Comparison of ENCODE assay signal across 8 cellular contexts in genomic region chr6:132512342-132512637, GRCh38. TPM values are rescaled to one million over a fixed set of nuclear protein-coding genes. Genes with fewer than 3 reads are reported as not detected.
DNase-seq lines count a peak whose midpoint lies in the region; ATAC-seq, FAIRE-seq and TF ChIP-seq lines count a peak whose summit lies in the region.

No MANE protein-coding gene starts in this region.

- peak overlapping the region; percentile 83 for H3K4me2 ChIP-seq in SK-N-SH
- H3K4me2 ChIP-seq in keratinocyte (ENCODE audit: control insufficient read depth, extremely low read depth, insufficient read depth, low read depth, low read length): peak overlapping the region; percentile 92

- TF ChIP-seq POLR2A in suprapubic skin (IDR thresholded peaks at IDR 0.05): no peak
- no peak for TF ChIP-seq POLR2A in H54 (IDR thresholded peaks at IDR 0.05; ENCODE audit: low read depth, low read length)

- 3% methylated on average over 7 of the region's 7 CpGs for WGBS in SK-N-SH (ENCODE audit: low lambda C conversion rate)
- under 1% methylated on average over 7 of the region's 7 CpGs for WGBS in suprapubic skin

- peaks cover 3% of the 10 kb centered on the region for H3F3A ChIP-seq in SK-N-SH (replicated peaks; ENCODE audit: insufficient read depth)

- H3K27ac ChIP-seq in SK-N-SH (ENCODE audit: low read depth in 2 of 2, low read length in 1 of 2): peak overlapping the region; percentile 19 to 22; a peak in 2 of 4 replicates
- H3K27ac ChIP-seq in keratinocyte (ENCODE audit: control insufficient read depth, insufficient read depth, low read length): peak overlapping the region; percentile 84
- peak overlapping the region; percentile 89 for H3K27ac ChIP-seq in suprapubic skin

- FAIRE-seq in keratinocyte (lab: Jason Lieb, UNC): no peak
- FAIRE-seq in H54 (lab: Jason Lieb, UNC): no peak

- TF ChIP-seq EP300 in SK-N-SH (IDR thresholded peaks at IDR 0.05; ENCODE audit: borderline replicate concordance in 1 of 2, low read depth in 1 of 2, low read length in 1 of 2) (no peak), suprapubic skin (IDR thresholded peaks at IDR 0.05) (no peak)

- H3K9ac ChIP-seq in SK-N-SH (peak overlapping the region; percentile 59; the same call in 1 of the 2 replicates), keratinocyte (ENCODE audit: control insufficient read depth, extremely low read depth, insufficient read depth, low read length) (peak overlapping the region; percentile 88)

- no peaks in the 10 kb centered on the region for H3K9me2 ChIP-seq in SK-N-SH

- H3K36me3 ChIP-seq in SK-N-SH (replicated peaks in 1 of 2; ENCODE audit: control insufficient read depth in 1 of 2, insufficient read depth in 2 of 2, low read length in 1 of 2): no peaks in the 10 kb centered on the region
- no peaks in the 10 kb centered on the region for H3K36me3 ChIP-seq in keratinocyte (ENCODE audit: control insufficient read depth in 2 of 2, extremely low read depth in 1 of 2, insufficient read depth in 2 of 2, low read length in 2 of 2)
- H3K36me3 ChIP-seq in suprapubic skin: no peaks in the 10 kb centered on the region

- no peaks in the 10 kb centered on the region for H3K9me1 ChIP-seq in keratinocyte (ENCODE audit: control insufficient read depth, extremely low read depth, insufficient read depth, low read length)

- H3K4me1 ChIP-seq in SK-N-SH (ENCODE audit: control insufficient read depth in 1 of 2, insufficient read depth in 2 of 2, low read depth in 1 of 2, low read length in 1 of 2) (peaks cover 4 to 8% of the 10 kb centered on the region in 2 experiments; a peak in 3 of 4 replicates), keratinocyte (ENCODE audit: control insufficient read depth, extremely low read depth, insufficient read depth, low read length) (peaks cover 13% of the 10 kb centered on the region), suprapubic skin (peaks cover 34% of the 10 kb centered on the region)

- CTCF ChIA-PET in SK-N-SH (lab: Yijun Ruan, JAX): interaction anchor here (1.4 to 1.6 kb wide), 4 partner anchors 18 to 311 kb away, joined by 4 to 11 read pairs (median 6); no protein-coding TSS in a partner anchor

- H3K79me2 ChIP-seq in SK-N-SH (ENCODE audit: insufficient read depth): peaks cover 40% of the 10 kb centered on the region
- H3K79me2 ChIP-seq in keratinocyte (ENCODE audit: control insufficient read depth, insufficient read depth, low read length): peaks cover 48% of the 10 kb centered on the region

- TF ChIP-seq CTCF in SK-N-SH (IDR thresholded peaks at IDR 0.05) (no peak), keratinocyte (optimal IDR thresholded peaks at IDR 0.05 in 1 of 3, IDR thresholded peaks at IDR 0.05 in 1 of 3, conservative IDR thresholded peaks at IDR 0.05 in 1 of 3; ENCODE audit: extremely low read depth in 1 of 3, insufficient read depth in 2 of 3, low read length in 3 of 3) (no peak), suprapubic skin (IDR thresholded peaks at IDR 0.05) (no peak)

- H4K20me1 ChIP-seq in SK-N-SH (ENCODE audit: insufficient read depth) (peaks cover 7% of the 10 kb centered on the region; the same call in 1 of the 2 replicates), keratinocyte (ENCODE audit: control insufficient read depth, extremely low read depth, insufficient read depth, low read length) (no peaks in the 10 kb centered on the region)

- DNase-seq in SK-N-SH: no peak
- no peak for DNase-seq in keratinocyte (ENCODE audit: low read depth, low spot score)
- no peak for DNase-seq in suprapubic skin (ENCODE audit: low spot score in 2 of 2)
- no peak for DNase-seq in NCI-H2029 treated with DMSO at 0.1 percent for 48 hours (lab: John Stamatoyannopoulos, UW)
- no peak for DNase-seq in H54 (ENCODE audit: insufficient read length, low spot score)

- H3K9me3 ChIP-seq in SK-N-SH (no peaks in the 10 kb centered on the region), keratinocyte (ENCODE audit: control insufficient read depth, low read depth, low read length) (no peaks in the 10 kb centered on the region), suprapubic skin (no peaks in the 10 kb centered on the region)

- ATAC-seq in SK-N-SH treated with all-trans-retinoic acid at 6 μM for 48 hours (no peak), HG02623 (IDR thresholded peaks at IDR 0.05; ENCODE audit: unreplicated experiment) (no peak)
- ATAC-seq in activated T-helper 17 cell treated with anti-CD3 and anti-CD28 coated beads, Interleukin-2, amount 50 U/mL, for 72 hours (replicated peaks): no peak

- H3K27me3 Mint-ChIP-seq in activated T-helper 17 cell treated with anti-CD3 and anti-CD28 coated beads, Interleukin-2, amount 50 U/mL, for 72 hours: no peaks in the 10 kb centered on the region

- H3K4me3 Mint-ChIP-seq in activated T-helper 17 cell treated with anti-CD3 and anti-CD28 coated beads, Interleukin-2, amount 50 U/mL, for 72 hours: peak overlapping the region; percentile 96

- POLR2A ChIA-PET in SK-N-SH (lab: Yijun Ruan, JAX): interaction anchor here (0.6 to 1.5 kb wide), 2 partner anchors 23 to 302 kb away, joined by 3 to 6 read pairs; partner anchors contain the start of gene RPS12

- no peaks in the 10 kb centered on the region for H3K9me3 Mint-ChIP-seq in activated T-helper 17 cell treated with anti-CD3 and anti-CD28 coated beads, Interleukin-2, amount 50 U/mL, for 72 hours

- no peak for TF ChIP-seq RAD21 in SK-N-SH (IDR thresholded peaks at IDR 0.05; ENCODE audit: low read length)

- H2AFZ ChIP-seq in SK-N-SH (ENCODE audit: low read depth): peak overlapping the region; percentile 50
- H2AFZ ChIP-seq in keratinocyte (ENCODE audit: control insufficient read depth, low read length): peak overlapping the region; percentile 75

- dilution Hi-C loops in keratinocyte (cut with MboI; ENCODE audit: extremely low pct_ligation_motif_present, low sequenced_read_pairs): no loop called here

- peaks cover 23% of the 10 kb centered on the region for H3K4me1 Mint-ChIP-seq in activated T-helper 17 cell treated with anti-CD3 and anti-CD28 coated beads, Interleukin-2, amount 50 U/mL, for 72 hours

- H3K36me3 Mint-ChIP-seq in activated T-helper 17 cell treated with anti-CD3 and anti-CD28 coated beads, Interleukin-2, amount 50 U/mL, for 72 hours (ENCODE audit: low read depth): peaks cover 15% of the 10 kb centered on the region

- H3K27me3 ChIP-seq in SK-N-SH (ENCODE audit: insufficient read depth): peaks cover 26% of the 10 kb centered on the region; the same call in 1 of the 2 replicates
- no peaks in the 10 kb centered on the region for H3K27me3 ChIP-seq in keratinocyte (ENCODE audit: control insufficient read depth, extremely low read depth, insufficient read depth, low read length)
- H3K27me3 ChIP-seq in suprapubic skin: no peaks in the 10 kb centered on the region

- H3K4me3 ChIP-seq in SK-N-SH (ENCODE audit: low read depth in 2 of 2, low read length in 1 of 2) (peak overlapping the region; percentile 72 to 76), keratinocyte (ENCODE audit: control insufficient read depth in 2 of 3, extremely low read depth in 1 of 3, insufficient read depth in 2 of 3, low read depth in 1 of 3, low read length in 3 of 3) (peak overlapping the region; percentile 88 to 96 (median 94)), suprapubic skin (peak overlapping the region; percentile 66)

- H3K27ac Mint-ChIP-seq in activated T-helper 17 cell treated with anti-CD3 and anti-CD28 coated beads, Interleukin-2, amount 50 U/mL, for 72 hours: no peak overlapping the region

RNA-seq across cellular contexts. Expression of gene STX7, which starts 0.6 kb away (rescaled TPM):
- polyA plus RNA-seq in SK-N-SH (2012; rRNA removed): 12.8 and 16.0 TPM in 2 replicates
- 15.7 and 15.8 TPM in 2 replicates for polyA plus RNA-seq in SK-N-SH (2012; cell fraction: cytosol; rRNA removed)
- 5.7 and 9.9 TPM in 2 replicates for polyA plus RNA-seq in SK-N-SH (2012; cell fraction: nucleus; rRNA removed)
- total RNA-seq in activated T-helper 17 cell treated with anti-CD3 and anti-CD28 coated beads, Interleukin-2, amount 50 U/mL, for 72 hours: 10 to 100 TPM; 17.7 to 28.2 TPM
- polyA plus RNA-seq in keratinocyte: 28.8 to 41.0 TPM (median 34.9 TPM) in 3 replicates
- 51.1 TPM for polyA plus RNA-seq in keratinocyte (2011; ENCODE audit: low read depth)
- polyA plus RNA-seq in keratinocyte (2011; cell fraction: cytosol; rRNA removed): 18.3 and 30.3 TPM in 2 replicates
- polyA plus RNA-seq in keratinocyte (2011; cell fraction: nucleus; rRNA removed): 12.5 and 17.3 TPM in 2 replicates
- 25.4 and 27.8 TPM in 2 replicates for polyA plus RNA-seq in keratinocyte (2012; ENCODE audit: low replicate concordance)
- polyA minus RNA-seq in keratinocyte: 11.2 to 25.0 TPM (median 23.5 TPM) in 3 replicates
- polyA minus RNA-seq in keratinocyte (2011; cell fraction: cytosol; rRNA and poly(A)+ RNA removed): 26.9 TPM
- polyA minus RNA-seq in keratinocyte (2011; cell fraction: nucleus; rRNA and poly(A)+ RNA removed): 17.2 and 23.7 TPM in 2 replicates
- total RNA-seq in suprapubic skin: 10 to 100 TPM; 24.9 to 43.5 (median 31.8) TPM

RNA-seq across cellular contexts. Expression of gene TAAR9, which starts 25.8 kb away (rescaled TPM):
- polyA plus RNA-seq in SK-N-SH (2012; rRNA removed): not detected in 2 replicates
- polyA plus RNA-seq in SK-N-SH (2012; cell fraction: cytosol; rRNA removed): not detected in 2 replicates
- polyA plus RNA-seq in SK-N-SH (2012; cell fraction: nucleus; rRNA removed): not detected in 2 replicates
- not detected for total RNA-seq in activated T-helper 17 cell treated with anti-CD3 and anti-CD28 coated beads, Interleukin-2, amount 50 U/mL, for 72 hours
- polyA plus RNA-seq in keratinocyte: not detected in 3 replicates
- not detected for polyA plus RNA-seq in keratinocyte (2011; ENCODE audit: low read depth)
- not detected in 2 replicates for polyA plus RNA-seq in keratinocyte (2011; cell fraction: cytosol; rRNA removed)
- polyA plus RNA-seq in keratinocyte (2011; cell fraction: nucleus; rRNA removed): not detected in 2 replicates
- polyA plus RNA-seq in keratinocyte (2012; ENCODE audit: low replicate concordance): not detected in 2 replicates
- not detected in 3 replicates for polyA minus RNA-seq in keratinocyte
- polyA minus RNA-seq in keratinocyte (2011; cell fraction: cytosol; rRNA and poly(A)+ RNA removed): not detected
- not detected in 2 replicates for polyA minus RNA-seq in keratinocyte (2011; cell fraction: nucleus; rRNA and poly(A)+ RNA removed)
- total RNA-seq in suprapubic skin: not detected

RNA-seq across cellular contexts. Expression of gene TAAR8, which starts 40.2 kb away (rescaled TPM):
- polyA plus RNA-seq in SK-N-SH (2012; rRNA removed) (not detected in 2 replicates), keratinocyte (not detected in 3 replicates)
- not detected in 2 replicates for polyA plus RNA-seq in SK-N-SH (2012; cell fraction: cytosol; rRNA removed)
- polyA plus RNA-seq in SK-N-SH (2012; cell fraction: nucleus; rRNA removed): not detected in 2 replicates
- total RNA-seq in activated T-helper 17 cell treated with anti-CD3 and anti-CD28 coated beads, Interleukin-2, amount 50 U/mL, for 72 hours: not detected
- not detected for polyA plus RNA-seq in keratinocyte (2011; ENCODE audit: low read depth)
- polyA plus RNA-seq in keratinocyte (2011; cell fraction: cytosol; rRNA removed): not detected in 2 replicates
- polyA plus RNA-seq in keratinocyte (2011; cell fraction: nucleus; rRNA removed): not detected in 2 replicates
- polyA plus RNA-seq in keratinocyte (2012; ENCODE audit: low replicate concordance): not detected in 2 replicates
- not detected in 3 replicates for polyA minus RNA-seq in keratinocyte
- not detected for polyA minus RNA-seq in keratinocyte (2011; cell fraction: cytosol; rRNA and poly(A)+ RNA removed)
- not detected in 2 replicates for polyA minus RNA-seq in keratinocyte (2011; cell fraction: nucleus; rRNA and poly(A)+ RNA removed)
- not detected for total RNA-seq in suprapubic skin

RNA-seq across cellular contexts. Expression of gene TAAR6, which starts 57.8 kb away (rescaled TPM):
- not detected in 2 replicates for polyA plus RNA-seq in SK-N-SH (2012; rRNA removed)
- not detected in 2 replicates for polyA plus RNA-seq in SK-N-SH (2012; cell fraction: cytosol; rRNA removed)
- polyA plus RNA-seq in SK-N-SH (2012; cell fraction: nucleus; rRNA removed): 0.15 TPM in 1 of 2 replicates, not detected in the other
- total RNA-seq in activated T-helper 17 cell treated with anti-CD3 and anti-CD28 coated beads, Interleukin-2, amount 50 U/mL, for 72 hours: not detected
- not detected in 3 replicates for polyA plus RNA-seq in keratinocyte
- polyA plus RNA-seq in keratinocyte (2011; ENCODE audit: low read depth): not detected
- polyA plus RNA-seq in keratinocyte (2011; cell fraction: cytosol; rRNA removed): not detected in 2 replicates
- polyA plus RNA-seq in keratinocyte (2011; cell fraction: nucleus; rRNA removed): not detected in 2 replicates
- not detected in 2 replicates for polyA plus RNA-seq in keratinocyte (2012; ENCODE audit: low replicate concordance)
- not detected in 3 replicates for polyA minus RNA-seq in keratinocyte
- not detected for polyA minus RNA-seq in keratinocyte (2011; cell fraction: cytosol; rRNA and poly(A)+ RNA removed)
- not detected in 2 replicates for polyA minus RNA-seq in keratinocyte (2011; cell fraction: nucleus; rRNA and poly(A)+ RNA removed)
- not detected for total RNA-seq in suprapubic skin

Comparison
In these comparisons a context has a peak if more than half of its experiments do, and no peak if none do; other contexts are left out.
1. H3K27ac ChIP-seq: peak in every context shown above with its lines; median percentile 89 in suprapubic skin; 84 in keratinocyte; 20 in SK-N-SH.